Comparison of ENCODE assay signal across 10 cellular contexts in genomic region chr1:89945852-89946476, GRCh38. TPM values are rescaled to one million over a fixed set of nuclear protein-coding genes. Genes with fewer than 3 reads are reported as not detected.
DNase-seq lines count a peak whose midpoint lies in the region; ATAC-seq and TF ChIP-seq lines count a peak whose summit lies in the region.
"Had no signal": no experiment of that assay in that cellular context is flagged by ENCODE, and none has a peak within 500 bp of the region (broad histone marks: within the 10 kb centered on the region; RNA-seq: fewer than 3 reads in every experiment).

No MANE protein-coding gene starts in this region.

- no peak for TF ChIP-seq CTCF in fibroblast of mammary gland (conservative IDR thresholded peaks at IDR 0.05; ENCODE audit: control insufficient read depth, insufficient read depth, low read depth, low read length)
- TF ChIP-seq CTCF in esophagus squamous epithelium (IDR thresholded peaks at IDR 0.05): no peak

- H3K36me3 Mint-ChIP-seq in activated T-helper 1 cell treated with anti-CD3 and anti-CD28 coated beads, Interleukin-12 subunit alpha, Interleukin-12 subunit beta, Interleukin-2, Interleukin-4 antibody, amounts not matched to agents 30 ng/mL and 10 ng/mL and 1 ng/mL, durations not matched to agents 14 hours and 24 hours and 36 hours (ENCODE audit: low read depth): no peaks in the 10 kb centered on the region

- no peaks in the 10 kb centered on the region for H3K36me3 ChIP-seq in esophagus squamous epithelium

- H3K4me3 ChIP-seq in fibroblast of mammary gland (ENCODE audit: control insufficient read depth, low read depth, low read length) (no peak overlapping the region), esophagus squamous epithelium (no peak overlapping the region)

- ATAC-seq in GM18519 (IDR thresholded peaks at IDR 0.05; ENCODE audit: low FRiP score, unreplicated experiment) (peak; percentile 88), GM21528 (IDR thresholded peaks at IDR 0.05; ENCODE audit: low FRiP score, unreplicated experiment) (peak; percentile 91), HG03354 (IDR thresholded peaks at IDR 0.05; ENCODE audit: poor library complexity, severe bottlenecking, unreplicated experiment) (peak; percentile 70)

- H3K4me1 Mint-ChIP-seq in activated T-helper 1 cell treated with anti-CD3 and anti-CD28 coated beads, Interleukin-12 subunit alpha, Interleukin-12 subunit beta, Interleukin-2, Interleukin-4 antibody, amounts not matched to agents 30 ng/mL and 10 ng/mL and 1 ng/mL, durations not matched to agents 14 hours and 24 hours and 36 hours (ENCODE audit: low read depth): peaks cover 5% of the 10 kb centered on the region

- H3K9me3 ChIP-seq in esophagus squamous epithelium: no peaks in the 10 kb centered on the region

- intact Hi-C loops in activated T-helper 1 cell treated with anti-CD3 and anti-CD28 coated beads, Interleukin-12 subunit alpha, Interleukin-12 subunit beta, Interleukin-2, Interleukin-4 antibody, amounts not matched to agents 30 ng/mL and 10 ng/mL and 1 ng/mL, durations not matched to agents 14 hours and 24 hours and 36 hours (cut with micrococcal nuclease): no loop called here
- intact Hi-C loops in esophagus squamous epithelium (cut with DNase I): no loop called here

- DNase-seq in fibroblast of mammary gland (ENCODE audit: low read depth) (peak; percentile 46), NCI-H1694 (lab: John Stamatoyannopoulos, UW) (no peak), UCSD-AML1 (lab: John Stamatoyannopoulos, UW; ENCODE audit: unreplicated experiment) (no peak), esophagus squamous epithelium (lab: John Stamatoyannopoulos, UW) (no peak)
- no peak for DNase-seq in activated T-helper 1 cell treated with anti-CD3 and anti-CD28 coated beads, Interleukin-12 subunit alpha, Interleukin-12 subunit beta, Interleukin-2, Interleukin-4 antibody, amounts not matched to agents 30 ng/mL and 10 ng/mL and 1 ng/mL, durations not matched to agents 14 hours and 24 hours and 36 hours (ENCODE audit: low spot score)
- DNase-seq: glutamatergic neuron had no signal

- peaks cover 4% of the 10 kb centered on the region for H3K9me3 Mint-ChIP-seq in activated T-helper 1 cell treated with anti-CD3 and anti-CD28 coated beads, Interleukin-12 subunit alpha, Interleukin-12 subunit beta, Interleukin-2, Interleukin-4 antibody, amounts not matched to agents 30 ng/mL and 10 ng/mL and 1 ng/mL, durations not matched to agents 14 hours and 24 hours and 36 hours
- H3K9me3 Mint-ChIP-seq: activated T-helper 2 cell treated with anti-CD3 and anti-CD28 coated beads, Interferon-gamma antibody, Interleukin-2, Interleukin-4, amounts not matched to agents 10 μg/mL and 5 μg/mL and 100 μg/mL, durations not matched to agents 14 hours and 24 hours and 36 hours had no signal

- WGBS in esophagus squamous epithelium, 2 donors: 56 to 57% methylated on average over 5 of the region's 5 CpGs

- no peak overlapping the region for H3K27ac ChIP-seq in esophagus squamous epithelium

- H3K27me3 ChIP-seq in esophagus squamous epithelium: no peaks in the 10 kb centered on the region

- no peaks in the 10 kb centered on the region for H3K27me3 Mint-ChIP-seq in activated T-helper 1 cell treated with anti-CD3 and anti-CD28 coated beads, Interleukin-12 subunit alpha, Interleukin-12 subunit beta, Interleukin-2, Interleukin-4 antibody, amounts not matched to agents 30 ng/mL and 10 ng/mL and 1 ng/mL, durations not matched to agents 14 hours and 24 hours and 36 hours (ENCODE audit: insufficient read depth)

- no peak for TF ChIP-seq POLR2A in esophagus squamous epithelium (IDR thresholded peaks at IDR 0.05)

- no peak overlapping the region for H3K4me3 Mint-ChIP-seq in activated T-helper 1 cell treated with anti-CD3 and anti-CD28 coated beads, Interleukin-12 subunit alpha, Interleukin-12 subunit beta, Interleukin-2, Interleukin-4 antibody, amounts not matched to agents 30 ng/mL and 10 ng/mL and 1 ng/mL, durations not matched to agents 14 hours and 24 hours and 36 hours

- H3K4me1 ChIP-seq in esophagus squamous epithelium: peaks cover 0 to 13% (median 7%) of the 10 kb centered on the region in 3 donors

- no peak overlapping the region for H3K27ac Mint-ChIP-seq in activated T-helper 1 cell treated with anti-CD3 and anti-CD28 coated beads, Interleukin-12 subunit alpha, Interleukin-12 subunit beta, Interleukin-2, Interleukin-4 antibody, amounts not matched to agents 30 ng/mL and 10 ng/mL and 1 ng/mL, durations not matched to agents 14 hours and 24 hours and 36 hours
- H3K27ac Mint-ChIP-seq: activated T-helper 2 cell treated with anti-CD3 and anti-CD28 coated beads, Interferon-gamma antibody, Interleukin-2, Interleukin-4, amounts not matched to agents 10 μg/mL and 5 μg/mL and 100 μg/mL, durations not matched to agents 14 hours and 24 hours and 36 hours had no signal

RNA-seq across cellular contexts. Expression of gene ZNF326, which starts 48.9 kb away (rescaled TPM):
- 37.3 and 39.1 TPM in 2 replicates for total RNA-seq in activated T-helper 1 cell treated with anti-CD3 and anti-CD28 coated beads, Interleukin-12 subunit alpha, Interleukin-12 subunit beta, Interleukin-2, Interleukin-4 antibody, amounts not matched to agents 30 ng/mL and 10 ng/mL and 1 ng/mL, durations not matched to agents 14 hours and 24 hours and 36 hours
- 10 to 100 TPM in 3 of 4 donors, 1 to 10 TPM in 1; 7.9 to 25.3 (median 18.8) TPM for total RNA-seq in esophagus squamous epithelium
